In the genomic region with DNA sequence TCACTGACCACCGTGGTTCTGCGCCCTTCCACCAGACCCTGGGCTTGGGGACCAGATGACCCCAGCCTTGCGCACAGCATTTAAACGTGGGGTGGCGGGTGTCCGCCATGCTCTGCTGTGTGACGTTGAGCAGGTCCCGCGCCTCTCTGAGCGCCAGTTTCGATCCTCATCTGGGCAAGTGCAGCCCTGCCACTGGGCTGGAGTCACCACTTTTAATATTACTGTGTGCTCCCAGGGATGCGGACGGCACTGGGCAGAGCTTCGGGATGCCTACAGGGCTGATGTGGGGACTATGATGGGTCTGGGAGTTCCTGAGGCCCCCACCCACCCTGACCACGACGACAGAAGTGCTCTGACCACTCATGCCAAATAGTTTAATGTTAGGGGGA, we compare ENCODE assay signal across 6 cellular contexts. TPM values are rescaled to one million over a fixed set of nuclear protein-coding genes. Genes with fewer than 3 reads are reported as not detected.
DNase-seq lines count a peak whose midpoint lies in the region; ATAC-seq and TF ChIP-seq lines count a peak whose summit lies in the region.

No MANE protein-coding gene starts in this region.

- H3K9me3 ChIP-seq in CD8-positive, alpha-beta memory T cell (ENCODE audit: low read length): no peaks in the 10 kb centered on the region

- peaks cover 0 to 2% (median 0%) of the 10 kb centered on the region in 3 donors for H3K36me3 Mint-ChIP-seq in CD8-positive, alpha-beta memory T cell
- no peaks in the 10 kb centered on the region for H3K36me3 Mint-ChIP-seq in activated naive CD8-positive, alpha-beta T cell
- peaks cover 12% of the 10 kb centered on the region for H3K36me3 Mint-ChIP-seq in mesothelial cell of epicardium

- peaks cover 5 to 7% (median 6%) of the 10 kb centered on the region in 3 donors for H3K4me1 Mint-ChIP-seq in CD8-positive, alpha-beta memory T cell
- peaks cover 5% of the 10 kb centered on the region for H3K4me1 Mint-ChIP-seq in activated naive CD8-positive, alpha-beta T cell (ENCODE audit: low read depth)
- peaks cover 8% of the 10 kb centered on the region for H3K4me1 Mint-ChIP-seq in mesothelial cell of epicardium

- peak in 2 of 5 donors; percentile 11 to 16 for DNase-seq in CD8-positive, alpha-beta memory T cell
- no peak for DNase-seq in mesothelial cell of epicardium (ENCODE audit: low spot score in 2 of 2, unreplicated experiment in 2 of 2)
- DNase-seq in DMS114 treated with DMSO at 0.1 percent for 48 hours (lab: John Stamatoyannopoulos, UW; ENCODE audit: unreplicated experiment): no peak

- ATAC-seq in HG03175 (IDR thresholded peaks at IDR 0.05; ENCODE audit: unreplicated experiment) (no peak), GM19395 (IDR thresholded peaks at IDR 0.05; ENCODE audit: unreplicated experiment) (no peak)

- H3K27ac ChIP-seq in CD8-positive, alpha-beta memory T cell (ENCODE audit: low read depth, low read length): peak overlapping the region; percentile 57

- H3K27me3 ChIP-seq in CD8-positive, alpha-beta memory T cell (ENCODE audit: insufficient read depth, low read length, poor library complexity, severe bottlenecking): no peaks in the 10 kb centered on the region

- no peaks in the 10 kb centered on the region for H3K27me3 Mint-ChIP-seq in CD8-positive, alpha-beta memory T cell
- H3K27me3 Mint-ChIP-seq in activated naive CD8-positive, alpha-beta T cell: no peaks in the 10 kb centered on the region
- no peaks in the 10 kb centered on the region for H3K27me3 Mint-ChIP-seq in mesothelial cell of epicardium (ENCODE audit: low read depth)

- H3K4me3 ChIP-seq in CD8-positive, alpha-beta memory T cell (ENCODE audit: low read length): peak overlapping the region; percentile 72

- TF ChIP-seq CTCF in mesothelial cell of epicardium (IDR thresholded peaks at IDR 0.05; ENCODE audit: unreplicated experiment): peak; percentile 30

- no peaks in the 10 kb centered on the region for H3K9me3 Mint-ChIP-seq in CD8-positive, alpha-beta memory T cell
- H3K9me3 Mint-ChIP-seq in activated naive CD8-positive, alpha-beta T cell (ENCODE audit: low read depth): no peaks in the 10 kb centered on the region
- H3K9me3 Mint-ChIP-seq in mesothelial cell of epicardium: no peaks in the 10 kb centered on the region

- peak overlapping the region in 7 of 8 donors; percentile 83 to 98 (median 91) for H3K27ac Mint-ChIP-seq in CD8-positive, alpha-beta memory T cell
- H3K27ac Mint-ChIP-seq in activated naive CD8-positive, alpha-beta T cell: peak overlapping the region; percentile 83
- peak overlapping the region; percentile 85 for H3K27ac Mint-ChIP-seq in mesothelial cell of epicardium

- H3K4me3 Mint-ChIP-seq in CD8-positive, alpha-beta memory T cell: peak overlapping the region; percentile 86 to 96 (median 91)
- H3K4me3 Mint-ChIP-seq in activated naive CD8-positive, alpha-beta T cell: peak overlapping the region; percentile 90
- H3K4me3 Mint-ChIP-seq in mesothelial cell of epicardium: peak overlapping the region; percentile 80

- H3K4me1 ChIP-seq in CD8-positive, alpha-beta memory T cell (ENCODE audit: insufficient read depth, low read length): peaks cover 11% of the 10 kb centered on the region

- CTCF ChIA-PET in CD8-positive, alpha-beta memory T cell (lab: Charles Lee): interaction anchor here (1.3 to 7.4 kb wide), 4 partner anchors 9 to 29 kb away, joined by 11 to 88 read pairs (median 70); partner anchors contain the start of genes ACY3 and TBX10

- POLR2A ChIA-PET in CD8-positive, alpha-beta memory T cell (lab: Charles Lee): interaction anchor here (1.1 kb wide), 1 partner anchor 19 kb away, joined by 8 read pairs; the partner anchor contains the start of gene ACY3

- H3K36me3 ChIP-seq in CD8-positive, alpha-beta memory T cell (ENCODE audit: insufficient read depth, low read length): no peaks in the 10 kb centered on the region

RNA-seq across cellular contexts. Expression of gene NUDT8, which starts 1.2 kb away (rescaled TPM):
- total RNA-seq in CD8-positive, alpha-beta memory T cell: 10 to 100 TPM; 26.2 to 27.9 TPM
- polyA plus RNA-seq in CD8-positive, alpha-beta memory T cell: 3.5 TPM
- 5.0 to 6.2 TPM (median 5.6 TPM) in 3 replicates for total RNA-seq in mesothelial cell of epicardium

RNA-seq across cellular contexts. Expression of gene TBX10, which starts 8.6 kb away (rescaled TPM):
- not detected for total RNA-seq in CD8-positive, alpha-beta memory T cell
- not detected for polyA plus RNA-seq in CD8-positive, alpha-beta memory T cell
- total RNA-seq in mesothelial cell of epicardium: not detected in 3 replicates

RNA-seq across cellular contexts. Expression of gene ACY3, which starts 19.6 kb away (rescaled TPM):
- under 1 TPM; 0.49 to 0.55 TPM for total RNA-seq in CD8-positive, alpha-beta memory T cell
- 0.38 TPM for polyA plus RNA-seq in CD8-positive, alpha-beta memory T cell
- total RNA-seq in mesothelial cell of epicardium: not detected in 3 replicates

RNA-seq across cellular contexts. Expression of gene NDUFV1, which starts 24.2 kb away (rescaled TPM):
- total RNA-seq in CD8-positive, alpha-beta memory T cell: 100 to 1,000 TPM; 321 to 326 TPM
- polyA plus RNA-seq in CD8-positive, alpha-beta memory T cell: 140 TPM
- 179 to 187 TPM (median 180 TPM) in 3 replicates for total RNA-seq in mesothelial cell of epicardium

RNA-seq across cellular contexts. Expression of gene ALDH3B2, which starts 43.5 kb away (rescaled TPM):
- not detected for total RNA-seq in CD8-positive, alpha-beta memory T cell
- not detected for polyA plus RNA-seq in CD8-positive, alpha-beta memory T cell
- total RNA-seq in mesothelial cell of epicardium: 2.5 to 3.1 TPM (median 2.7 TPM) in 3 replicates
